10 cellular contexts compared by ENCODE assay signal in genomic region chr12:52495385-52495784, GRCh38. TPM values are rescaled to one million over a fixed set of nuclear protein-coding genes. Genes with fewer than 3 reads are reported as not detected.
A peak's percentile ranks its signal among the peaks of the same experiment; 100 is the strongest.
DNase-seq lines count a peak whose midpoint lies in the region; ATAC-seq lines count a peak whose summit lies in the region.
"Had no signal": no experiment of that assay in that cellular context is flagged by ENCODE, and none has a peak within 500 bp of the region (broad histone marks: within the 10 kb centered on the region; RNA-seq: fewer than 3 reads in every experiment).

No MANE protein-coding gene starts in this region.

- no peak for ATAC-seq in GM21447 (IDR thresholded peaks at IDR 0.05; ENCODE audit: unreplicated experiment)
- ATAC-seq in activated T-cell treated with anti-CD3 and anti-CD28 coated beads, Interleukin-2, amount 50 U/mL, for 4 hours: no peak

- no peaks in the 10 kb centered on the region for H3K9me3 Mint-ChIP-seq in activated T-cell treated with anti-CD3 and anti-CD28 coated beads, Interleukin-2, amount 50 U/mL, for 4 hours

- H3K9me3 ChIP-seq in adipocyte (ENCODE audit: control insufficient read depth, low read length): peaks cover under 1% of the 10 kb centered on the region

- peak overlapping the region; percentile 31 for H3K9ac ChIP-seq in adipocyte (ENCODE audit: low read length)

- peaks cover 56% of the 10 kb centered on the region for H3K4me1 ChIP-seq in adipocyte (ENCODE audit: control insufficient read depth, insufficient read depth, low read length)

- H3K4me3 ChIP-seq in adipocyte (ENCODE audit: low read length): no peak overlapping the region

- H3K4me3 Mint-ChIP-seq in activated T-cell treated with anti-CD3 and anti-CD28 coated beads, Interleukin-2, amount 50 U/mL, for 4 hours: no peak overlapping the region

- H3K27me3 Mint-ChIP-seq in activated T-cell treated with anti-CD3 and anti-CD28 coated beads, Interleukin-2, amount 50 U/mL, for 4 hours (ENCODE audit: low read depth): peaks cover 29% of the 10 kb centered on the region

- H3K27me3 ChIP-seq in adipocyte (replicated peaks; ENCODE audit: control insufficient read depth, insufficient read depth, low read length): peaks cover 18% of the 10 kb centered on the region

- H3K36me3 ChIP-seq in adipocyte (ENCODE audit: control insufficient read depth, insufficient read depth, low read length, severe bottlenecking): no peaks in the 10 kb centered on the region

- H3K4me1 Mint-ChIP-seq in activated T-cell treated with anti-CD3 and anti-CD28 coated beads, Interleukin-2, amount 50 U/mL, for 4 hours (ENCODE audit: low read depth): no peaks in the 10 kb centered on the region

- H3K36me3 Mint-ChIP-seq in activated T-cell treated with anti-CD3 and anti-CD28 coated beads, Interleukin-2, amount 50 U/mL, for 4 hours (ENCODE audit: insufficient read depth): no peaks in the 10 kb centered on the region

- DNase-seq in ELF-1 (ENCODE audit: low read depth, low spot score): peak; percentile 58
- peak; percentile 49 for DNase-seq in NCI-H146 treated with DMSO at 0.1 percent for 48 hours (lab: John Stamatoyannopoulos, UW; ENCODE audit: unreplicated experiment)
- no peak for DNase-seq in adipocyte (ENCODE audit: low read depth)
- peak; percentile 90 for DNase-seq in myocyte (ENCODE audit: low read depth)
- no peak for DNase-seq in activated CD8-positive, alpha-beta memory T cell treated with anti-CD3 and anti-CD28 coated beads for 24 hours
- DNase-seq in amniotic stem cell (lab: John Stamatoyannopoulos, UW): no peak
- no peak for DNase-seq in activated T-cell treated with anti-CD3 and anti-CD28 coated beads, Interleukin-2, amount 50 U/mL, for 4 hours
- DNase-seq: occipital lobe had no signal

RNA-seq across cellular contexts. Expression of gene KRT6A, which starts 2.3 kb away (rescaled TPM):
- not detected in 2 replicates for total RNA-seq in myocyte
- polyA plus RNA-seq in myocyte (2012): not detected
- total RNA-seq in activated T-cell treated with anti-CD3 and anti-CD28 coated beads, Interleukin-2, amount 50 U/mL, for 4 hours: not detected

RNA-seq across cellular contexts. Expression of gene KRT6C, which starts 21.8 kb away (rescaled TPM):
- not detected in 2 replicates for total RNA-seq in myocyte
- polyA plus RNA-seq in myocyte (2012): not detected
- total RNA-seq in activated T-cell treated with anti-CD3 and anti-CD28 coated beads, Interleukin-2, amount 50 U/mL, for 4 hours: not detected
- total RNA-seq: occipital lobe had no signal

RNA-seq across cellular contexts. Expression of gene KRT5, which starts 24.8 kb away (rescaled TPM):
- 2.8 and 3.3 TPM in 2 replicates for total RNA-seq in myocyte
- polyA plus RNA-seq in myocyte (2012): 0.83 TPM
- not detected for total RNA-seq in activated T-cell treated with anti-CD3 and anti-CD28 coated beads, Interleukin-2, amount 50 U/mL, for 4 hours

RNA-seq across cellular contexts. Expression of gene KRT6B, which starts 43.4 kb away (rescaled TPM):
- total RNA-seq in myocyte: not detected in 2 replicates
- polyA plus RNA-seq in myocyte (2012): not detected
- total RNA-seq in activated T-cell treated with anti-CD3 and anti-CD28 coated beads, Interleukin-2, amount 50 U/mL, for 4 hours: not detected

RNA-seq across cellular contexts. Expression of gene KRT71, which starts 57.6 kb away (rescaled TPM):
- total RNA-seq in myocyte: not detected in 2 replicates
- polyA plus RNA-seq in myocyte (2012): not detected
- total RNA-seq in activated T-cell treated with anti-CD3 and anti-CD28 coated beads, Interleukin-2, amount 50 U/mL, for 4 hours: not detected
- total RNA-seq: occipital lobe had no signal
- polyA plus RNA-seq: esophagus had no signal

Comparison
In these comparisons a context has a peak if more than half of its experiments do, and no peak if none do; other contexts are left out.
1. DNase-seq: peak in ELF-1 (single experiment), NCI-H146 treated with DMSO at 0.1 percent for 48 hours (single experiment) and myocyte (single experiment); none in adipocyte (single experiment), activated CD8-positive, alpha-beta memory T cell treated with anti-CD3 and anti-CD28 coated beads for 24 hours (single experiment), amniotic stem cell (single experiment) and activated T-cell treated with anti-CD3 and anti-CD28 coated beads, Interleukin-2, amount 50 U/mL, for 4 hours (single experiment).